In the genomic region with DNA sequence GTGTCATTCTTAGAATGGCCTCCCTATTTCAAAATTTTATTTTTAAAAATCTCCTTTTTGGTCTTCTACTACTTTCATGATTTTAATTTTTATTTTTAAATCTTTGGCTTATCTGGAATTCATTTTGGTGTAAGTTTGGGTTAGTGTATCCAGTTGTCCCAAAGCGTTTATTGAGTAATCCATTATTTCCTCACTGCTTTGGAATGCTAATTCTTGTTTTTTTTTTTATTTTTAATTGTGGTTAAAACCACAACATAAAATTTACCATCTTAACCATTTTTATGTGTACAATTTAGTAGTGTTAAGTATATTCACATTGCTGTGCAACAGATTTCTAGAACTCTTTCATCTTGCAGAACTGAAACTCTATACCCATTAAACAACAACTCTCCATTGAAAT, we compare ENCODE assay signal across 23 cellular contexts. TPM values are rescaled to one million over a fixed set of nuclear protein-coding genes. Genes with fewer than 3 reads are reported as not detected.
"Had no signal": no experiment of that assay in that cellular context is flagged by ENCODE, and none has a peak within 500 bp of the region (broad histone marks: within the 10 kb centered on the region; RNA-seq: fewer than 3 reads in every experiment).

No MANE protein-coding gene starts in this region.

- ATAC-seq: foreskin keratinocyte, left colon, left ventricle myocardium superior, psoas muscle had no signal

- H3K27ac Mint-ChIP-seq: endodermal cell, immature natural killer cell, nephron had no signal

- H3K9me3 ChIP-seq: psoas muscle, sigmoid colon, stomach, thoracic aorta, transverse colon had no signal

- H3K9me3 Mint-ChIP-seq: immature natural killer cell had no signal

- H3K4me1 ChIP-seq: foreskin keratinocyte, psoas muscle, sigmoid colon, stomach, transverse colon had no signal

- H3K4me3 ChIP-seq: coronary artery, lung, psoas muscle, sigmoid colon, stomach, thoracic aorta, transverse colon had no signal

- H3K4me1 Mint-ChIP-seq: endodermal cell, immature natural killer cell had no signal

- H3K27ac ChIP-seq: coronary artery, foreskin keratinocyte, psoas muscle, sigmoid colon, stomach, thoracic aorta, transverse colon had no signal

- H3K4me3 Mint-ChIP-seq: endodermal cell, immature natural killer cell, nephron had no signal

- H3K36me3 Mint-ChIP-seq: immature natural killer cell had no signal

- H3K36me3 ChIP-seq: sigmoid colon, stomach, thoracic aorta, transverse colon had no signal

- DNase-seq: effector CD4-positive, alpha-beta T cell; endodermal cell; foreskin keratinocyte; immature natural killer cell; left colon; left ventricle myocardium superior; mesenchymal stem cell; midbrain; occipital lobe; psoas muscle; retina; sigmoid colon; small intestine; stimulated activated CD4-positive, alpha-beta T cell treated with anti-CD3 and anti-CD28 coated beads, Interleukin-12 subunit alpha, Interleukin-12 subunit beta, amount 100 ng/mL, for 4 hours; stimulated activated naive CD4-positive, alpha-beta T cell; stomach; substantia nigra; transverse colon had no signal

- H3K27me3 ChIP-seq: sigmoid colon, transverse colon had no signal

- FAIRE-seq: small intestine had no signal

RNA-seq across cellular contexts. Expression of a gene that starts 8.7 kb away (rescaled TPM):
- total RNA-seq: kidney epithelial cell, left ventricle myocardium superior had no signal
